Comparison of ENCODE assay signal across 8 cellular contexts in the genomic region with DNA sequence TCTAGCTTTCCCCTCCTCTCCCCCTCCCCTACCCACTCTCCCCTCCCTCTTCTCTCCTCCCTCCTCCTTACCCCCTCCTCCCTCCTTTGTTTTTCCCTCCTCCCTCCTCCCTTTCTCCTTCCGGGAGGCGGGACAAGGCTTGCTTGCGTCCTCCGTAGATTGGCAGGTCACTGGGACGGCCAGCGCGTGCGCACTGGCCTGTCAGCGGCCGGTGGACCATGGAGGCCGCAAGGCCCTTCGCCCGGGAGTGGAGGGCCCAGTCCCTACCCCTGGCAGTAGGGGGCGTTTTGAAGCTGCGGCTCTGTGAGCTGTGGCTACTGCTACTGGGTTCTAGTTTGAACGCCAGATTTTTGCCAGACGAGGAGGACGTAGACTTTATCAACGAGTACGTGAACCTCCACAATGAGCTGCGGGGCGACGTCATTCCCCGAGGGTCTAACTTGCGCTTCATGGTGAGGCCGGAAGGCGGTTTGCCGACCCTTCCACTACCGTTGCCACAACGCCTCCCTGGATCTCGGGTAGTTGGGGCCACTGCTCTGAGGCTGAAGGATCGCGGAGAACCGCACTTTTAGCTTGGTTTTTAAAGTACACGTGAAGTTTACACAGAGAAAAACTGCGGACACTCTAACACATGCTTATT. TPM values are rescaled to one million over a fixed set of nuclear protein-coding genes. Genes with fewer than 3 reads are reported as not detected.
DNase-seq lines count a peak whose midpoint lies in the region; ATAC-seq and TF ChIP-seq lines count a peak whose summit lies in the region.

A gene (plus strand): TSS at position 191 of the 640 bp plus-strand sequence. CDS start 28 bp downstream, at position 219.

- peak within 1 kb of the TSS; percentile 79 to 84 for H3K9ac ChIP-seq in colonic mucosa (ENCODE audit: low read depth in 2 of 2, low read length in 2 of 2)

- H3K9me3 ChIP-seq in colonic mucosa: no peaks in the 10 kb centered on the region

- no peaks in the 10 kb centered on the region for H3K36me3 ChIP-seq in colonic mucosa

- H3K4me3 ChIP-seq in colonic mucosa: peak within 1 kb of the TSS; percentile 48

- H3K27me3 ChIP-seq in colonic mucosa: no peaks in the 10 kb centered on the region
- no peaks in the 10 kb centered on the region for H3K27me3 ChIP-seq in layer of hippocampus (ENCODE audit: control insufficient read depth, insufficient read depth, low read length)

- peak; percentile 98 for DNase-seq in AG20443 (ENCODE audit: low spot score)
- peak; percentile 95 for DNase-seq in NCI-H446 treated with DMSO at 0.1 percent for 48 hours (lab: John Stamatoyannopoulos, UW)
- peak; percentile 95 for DNase-seq in activated CD4-positive, alpha-beta T cell treated with anti-CD3 and anti-CD28 coated beads for 48 hours
- DNase-seq in colonic mucosa: peak; percentile 95
- peak; percentile 71 to 87 (median 80) for DNase-seq in stimulated activated CD4-positive, alpha-beta T cell treated with anti-CD3 and anti-CD28 coated beads, Interleukin-1b, Interleukin-23, amount 100 ng/mL, for 24 hours (ENCODE audit: low read depth in 4 of 4, low spot score in 1 of 4)

- H3K4me1 ChIP-seq in colonic mucosa: no peaks in the 10 kb centered on the region

- intact Hi-C loops in colonic mucosa (cut with DNase I): loop anchor here (5.0 kb wide), 1 partner anchor 96 kb away; no protein-coding TSS in a partner anchor

- ATAC-seq in GM19035 (IDR thresholded peaks at IDR 0.05; ENCODE audit: unreplicated experiment): peak; percentile 98
- peak; percentile 98 for ATAC-seq in HG03354 (IDR thresholded peaks at IDR 0.05; ENCODE audit: poor library complexity, severe bottlenecking, unreplicated experiment)

- peak; percentile 71 for TF ChIP-seq CTCF in colonic mucosa (IDR thresholded peaks at IDR 0.05)

- H3K27ac ChIP-seq in colonic mucosa: peak within 1 kb of the TSS; percentile 80
- H3K27ac ChIP-seq in layer of hippocampus (ENCODE audit: low read depth, low read length): peak within 1 kb of the TSS; percentile 94

RNA-seq across cellular contexts. Expression of the gene that starts here (rescaled TPM):
- under 1 TPM; 0.16 to 0.22 TPM for total RNA-seq in colonic mucosa

Comparison
In these comparisons a context has a peak if more than half of its experiments do, and no peak if none do; other contexts are left out.
1. Peak in every context shown above with its lines: DNase-seq, ATAC-seq, H3K4me3 ChIP-seq and H3K27ac ChIP-seq.
2. Peak in DNase-seq, H3K4me3 ChIP-seq, H3K27ac ChIP-seq and H3K9ac ChIP-seq in colonic mucosa; RNA of the gene not detected or under 1 TPM.